In the genomic region with DNA sequence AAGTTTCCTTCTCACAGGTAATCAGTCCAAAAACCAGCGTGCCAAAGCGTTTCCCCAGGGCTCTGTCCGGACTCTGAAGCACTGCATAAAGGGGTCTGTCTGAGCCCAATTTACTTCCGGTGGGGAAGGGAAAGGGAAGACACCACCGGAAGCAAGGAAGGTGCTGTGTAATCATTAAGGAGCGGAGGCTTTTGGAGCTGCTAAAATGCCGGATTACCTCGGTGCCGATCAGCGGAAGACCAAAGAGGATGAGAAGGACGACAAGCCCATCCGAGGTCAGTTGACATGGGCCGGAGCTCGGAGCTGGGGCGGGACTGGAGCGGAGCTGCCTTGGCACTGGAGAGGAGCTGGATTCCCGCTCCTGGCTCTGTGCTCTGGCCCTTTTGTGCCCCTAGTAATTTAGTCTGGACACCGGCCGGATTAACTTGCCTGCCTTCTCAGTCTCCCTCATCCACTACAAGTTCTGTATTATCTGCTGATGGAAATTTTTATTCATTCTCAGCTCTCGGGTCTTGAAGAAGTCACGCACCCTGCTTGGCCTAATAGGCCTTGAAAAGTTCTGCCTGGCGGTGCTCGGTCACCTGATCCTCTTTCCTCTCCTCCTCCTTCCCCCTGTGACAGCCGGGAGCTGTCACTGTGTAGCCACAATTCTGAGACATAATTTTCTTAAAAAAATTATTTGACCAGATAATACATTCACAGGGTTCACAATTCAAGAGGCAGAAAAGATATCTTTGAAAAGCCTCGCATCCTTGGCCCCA, we compare ENCODE assay signal across 1 cellular context.
A peak's percentile ranks its signal among the peaks of the same experiment; 100 is the strongest.
TF ChIP-seq lines count a peak whose summit lies in the region.

Gene PSMC2 (plus strand): TSS at position 137 of the 761 bp plus-strand sequence. CDS start 69 bp downstream, at position 206.

TF ChIP-seq in SK-N-SH, 30 proteins besides CTCF, POLR2A, EP300 and RAD21 (continued from another document):
- TF ChIP-seq REST (IDR thresholded peaks at IDR 0.05; ENCODE audit: low read depth, low read length) = peak; percentile 73; the same call in 1 of the 2 replicates
- no peak; the same call in 1 of the 2 replicates for TF ChIP-seq FOSL2 (IDR thresholded peaks at IDR 0.05; ENCODE audit: borderline replicate concordance, low read depth)
- no peak for TF ChIP-seq ZBTB33 (IDR thresholded peaks at IDR 0.05; ENCODE audit: borderline replicate concordance, low read depth)
- peak; percentile 14; the same call in 1 of the 2 replicates for TF ChIP-seq NFIC (IDR thresholded peaks at IDR 0.05; ENCODE audit: borderline replicate concordance)
- TF ChIP-seq MXI1 (IDR thresholded peaks at IDR 0.05; ENCODE audit: low read depth, low read length) = peak; percentile 89
- TF ChIP-seq NRF1 (IDR thresholded peaks at IDR 0.05; ENCODE audit: low read depth, low read length) = no peak
- no peak for TF ChIP-seq MEF2A (IDR thresholded peaks at IDR 0.05; ENCODE audit: borderline replicate concordance, low read depth)
- TF ChIP-seq EZH2phosphoT487 (IDR thresholded peaks at IDR 0.05; ENCODE audit: borderline replicate concordance, low read depth) = no peak
- no peak for TF ChIP-seq TEAD4 (IDR thresholded peaks at IDR 0.05; ENCODE audit: borderline replicate concordance, insufficient read depth)
